Comparison of ENCODE assay signal across 16 cellular contexts in the genomic region with DNA sequence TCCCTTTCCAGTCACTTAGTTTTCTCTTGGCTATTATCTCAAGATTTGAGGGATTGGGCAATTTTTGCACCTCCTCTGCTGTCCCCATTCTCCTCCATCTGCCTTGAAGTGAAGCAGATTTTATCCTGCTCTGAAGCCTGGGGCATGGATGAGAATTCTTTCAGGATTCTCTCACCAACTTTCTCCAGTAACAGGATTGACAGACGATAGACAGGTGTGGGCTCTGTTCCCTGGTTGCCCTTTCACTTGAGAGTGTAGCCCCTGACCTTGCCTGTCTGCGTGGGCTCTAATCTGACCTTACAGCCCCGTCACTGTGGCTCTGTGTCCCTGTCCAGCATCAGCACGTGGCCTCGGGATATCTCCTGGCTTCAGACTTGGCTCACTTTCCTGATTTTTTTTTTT. TPM values are rescaled to one million over a fixed set of nuclear protein-coding genes. Genes with fewer than 3 reads are reported as not detected.
DNase-seq lines count a peak whose midpoint lies in the region; ATAC-seq and TF ChIP-seq lines count a peak whose summit lies in the region.
"Had no signal": no experiment of that assay in that cellular context is flagged by ENCODE, and none has a peak within 500 bp of the region (broad histone marks: within the 10 kb centered on the region; RNA-seq: fewer than 3 reads in every experiment).

No MANE protein-coding gene starts in this region.

- peaks cover 36% of the 10 kb centered on the region for H3K4me1 Mint-ChIP-seq in type B pancreatic cell (ENCODE audit: unreplicated experiment)

- TF ChIP-seq EP300 in SK-N-SH (IDR thresholded peaks at IDR 0.05; ENCODE audit: borderline replicate concordance in 1 of 2, low read depth in 1 of 2, low read length in 1 of 2) = no peak

- H3F3A ChIP-seq in SK-N-SH (replicated peaks; ENCODE audit: insufficient read depth) = no peaks in the 10 kb centered on the region

- no peaks in the 10 kb centered on the region for H3K36me3 ChIP-seq in heart left ventricle
- H3K36me3 ChIP-seq in left ventricle myocardium inferior = no peaks in the 10 kb centered on the region
- H3K36me3 ChIP-seq in SK-N-SH (replicated peaks in 1 of 2; ENCODE audit: control insufficient read depth in 1 of 2, insufficient read depth in 2 of 2, low read length in 1 of 2) = no peaks in the 10 kb centered on the region
- H3K36me3 ChIP-seq in HAP-1 (replicated peaks) = no peaks in the 10 kb centered on the region
- H3K36me3 ChIP-seq: uterus had no signal

- no peaks in the 10 kb centered on the region for H3K27me3 Mint-ChIP-seq in type B pancreatic cell
- H3K27me3 Mint-ChIP-seq: activated CD4-positive, alpha-beta memory T cell treated with anti-CD3 and anti-CD28 coated beads for 36 hours; activated naive CD8-positive, alpha-beta T cell treated with anti-CD3 and anti-CD28 coated beads, Interleukin-2, amount 10 ng/mL, durations not matched to agents 7 days and 5 days; activated T-cell treated with anti-CD3 and anti-CD28 coated beads, Interleukin-2, amount 50 U/mL, for 24 hours had no signal

- H3K9me3 ChIP-seq in heart left ventricle (peaks cover 0 to 30% (median 11%) of the 10 kb centered on the region in 12 donors), left ventricle myocardium inferior (replicated peaks) (peaks cover 27% of the 10 kb centered on the region), SK-N-SH (peaks cover 13% of the 10 kb centered on the region; the same call in 1 of the 2 replicates), HAP-1 (no peaks in the 10 kb centered on the region)

- H2AFZ ChIP-seq in SK-N-SH (ENCODE audit: low read depth) = no peak overlapping the region

- DNase-seq in heart left ventricle (peak in 2 of 5 donors; percentile 15 to 29), left ventricle myocardium inferior (no peak), SK-N-SH (peak; percentile 41), left lobe of liver (ENCODE audit: low spot score) (no peak), type B pancreatic cell (ENCODE audit: extremely low spot score, unreplicated experiment) (no peak), NCI-H226 (no peak), HAP-1 (ENCODE audit: low spot score in 2 of 2) (no peak), HuH-7 (ENCODE audit: low spot score) (no peak)
- DNase-seq: activated naive CD8-positive, alpha-beta T cell treated with anti-CD3 and anti-CD28 coated beads, Interleukin-2, amount 10 ng/mL, durations not matched to agents 7 days and 5 days; activated T-cell treated with anti-CD3 and anti-CD28 coated beads, Interleukin-2, amount 50 U/mL, for 24 hours; NCI-H2081; NCI-H510A; PC-3; stimulated activated naive CD4-positive, alpha-beta T cell treated with Interleukin-2 at 50 U/mL for 16 hours; uterus had no signal

- ATAC-seq in heart left ventricle = peak; percentile 58 to 71 (median 64)
- peak; percentile 48 for ATAC-seq in left lobe of liver

- H3K27ac Mint-ChIP-seq in type B pancreatic cell = peak overlapping the region; percentile 71
- H3K27ac Mint-ChIP-seq: activated CD4-positive, alpha-beta memory T cell treated with anti-CD3 and anti-CD28 coated beads for 36 hours; activated naive CD8-positive, alpha-beta T cell treated with anti-CD3 and anti-CD28 coated beads, Interleukin-2, amount 10 ng/mL, durations not matched to agents 7 days and 5 days; activated T-cell treated with anti-CD3 and anti-CD28 coated beads, Interleukin-2, amount 50 U/mL, for 24 hours had no signal

- TF ChIP-seq POLR2A in heart left ventricle (IDR thresholded peaks at IDR 0.05) = no peak

- H3K27ac ChIP-seq in heart left ventricle = no peak overlapping the region
- H3K27ac ChIP-seq in left ventricle myocardium inferior (replicated peaks) = no peak overlapping the region
- no peak overlapping the region for H3K27ac ChIP-seq in SK-N-SH (ENCODE audit: low read depth in 2 of 2, low read length in 1 of 2)
- H3K27ac ChIP-seq: uterus had no signal

- POLR2A ChIA-PET in SK-N-SH (lab: Yijun Ruan, JAX) = no interaction called here

- H3K4me3 ChIP-seq in heart left ventricle (no peak overlapping the region), left ventricle myocardium inferior (no peak overlapping the region), SK-N-SH (ENCODE audit: low read depth in 2 of 2, low read length in 1 of 2) (no peak overlapping the region), HAP-1 (no peak overlapping the region)
- H3K4me3 ChIP-seq: uterus had no signal

- WGBS in heart left ventricle, 4 donors = 19 to 28% (median 21%) methylated on average over 5 of the region's 5 CpGs
- WGBS in SK-N-SH (ENCODE audit: low lambda C conversion rate) = 57% methylated on average over 5 of the region's 5 CpGs

- H3K9me3 Mint-ChIP-seq in type B pancreatic cell = peaks cover 4% of the 10 kb centered on the region

- peaks cover 60% of the 10 kb centered on the region for H4K20me1 ChIP-seq in SK-N-SH (ENCODE audit: insufficient read depth)

- peaks cover 88% of the 10 kb centered on the region for H3K79me2 ChIP-seq in SK-N-SH (ENCODE audit: insufficient read depth)

- no peak for TF ChIP-seq RAD21 in SK-N-SH (IDR thresholded peaks at IDR 0.05; ENCODE audit: low read length)

- intact Hi-C loops in heart left ventricle (cut with DNase I) (no loop called here), left ventricle myocardium inferior (cut with micrococcal nuclease) (no loop called here)

- H3K4me2 ChIP-seq in SK-N-SH = no peak overlapping the region

- peak overlapping the region; percentile 8 for H3K4me3 Mint-ChIP-seq in type B pancreatic cell
- H3K4me3 Mint-ChIP-seq: activated CD4-positive, alpha-beta memory T cell treated with anti-CD3 and anti-CD28 coated beads for 36 hours; activated naive CD8-positive, alpha-beta T cell treated with anti-CD3 and anti-CD28 coated beads, Interleukin-2, amount 10 ng/mL, durations not matched to agents 7 days and 5 days; activated T-cell treated with anti-CD3 and anti-CD28 coated beads, Interleukin-2, amount 50 U/mL, for 24 hours had no signal

- peaks cover 14% of the 10 kb centered on the region for H3K36me3 Mint-ChIP-seq in type B pancreatic cell

- TF ChIP-seq CTCF in heart left ventricle (IDR thresholded peaks at IDR 0.05) (no peak), left ventricle myocardium inferior (IDR thresholded peaks at IDR 0.05; ENCODE audit: borderline replicate concordance) (no peak), SK-N-SH (IDR thresholded peaks at IDR 0.05) (no peak), type B pancreatic cell (conservative IDR thresholded peaks at IDR 0.05) (no peak)

- H3K9ac ChIP-seq in SK-N-SH = no peak overlapping the region

- in situ Hi-C loops in HAP-1 (cut with MboI; ENCODE audit: low sequenced_read_pairs) = no loop called here

- CTCF ChIA-PET in SK-N-SH (lab: Yijun Ruan, JAX) = interaction anchor here (1.0 to 1.4 kb wide), 2 partner anchors 13 to 16 kb away, joined by 3 read pairs; no protein-coding TSS in a partner anchor

- H3K9me2 ChIP-seq in SK-N-SH = no peaks in the 10 kb centered on the region

- H3K27me3 ChIP-seq in heart left ventricle (no peaks in the 10 kb centered on the region), left ventricle myocardium inferior (ENCODE audit: low read depth) (no peaks in the 10 kb centered on the region), SK-N-SH (ENCODE audit: insufficient read depth) (no peaks in the 10 kb centered on the region), HAP-1 (ENCODE audit: low read depth) (no peaks in the 10 kb centered on the region)
- H3K27me3 ChIP-seq: uterus had no signal

- H3K4me1 ChIP-seq in heart left ventricle (peaks cover 0 to 47% (median 26%) of the 10 kb centered on the region in 12 donors), left ventricle myocardium inferior (peaks cover 57% of the 10 kb centered on the region), SK-N-SH (ENCODE audit: control insufficient read depth in 1 of 2, insufficient read depth in 2 of 2, low read depth in 1 of 2, low read length in 1 of 2) (peaks cover 0 to 18% of the 10 kb centered on the region in 2 experiments; a peak in 3 of 4 replicates), HAP-1 (peaks cover 11% of the 10 kb centered on the region)
- H3K4me1 ChIP-seq: uterus had no signal

TF ChIP-seq in SK-N-SH, 30 proteins besides CTCF, POLR2A, EP300 and RAD21:
- TF ChIP-seq REST (IDR thresholded peaks at IDR 0.05; ENCODE audit: low read depth, low read length) (peak; percentile 73; the same call in 1 of the 2 replicates), GABPA (IDR thresholded peaks at IDR 0.05; ENCODE audit: low read depth) (no peak), MXI1 (IDR thresholded peaks at IDR 0.05; ENCODE audit: low read depth, low read length) (peak; percentile 29; the same call in 1 of the 2 replicates)

RNA-seq across cellular contexts. Expression of gene CDYL, which starts 27.1 kb away (rescaled TPM):
- total RNA-seq in heart left ventricle (10 to 100 TPM; 14.6 to 45.2 (median 31.4) TPM), left ventricle myocardium inferior (27.7 TPM), left lobe of liver (11.8 TPM), type B pancreatic cell (ENCODE audit: low replicate concordance) (74.1 and 82.2 TPM in 2 replicates)
- polyA plus RNA-seq in heart left ventricle (10 to 100 TPM in 1 of 2 donors, 1 to 10 TPM in 1; 4.3 to 19.5 TPM), SK-N-SH (2012; rRNA removed) (13.3 and 14.3 TPM in 2 replicates)
- 16.0 and 16.6 TPM in 2 replicates for polyA plus RNA-seq in SK-N-SH (2012; cell fraction: cytosol; rRNA removed)
- 12.9 and 16.3 TPM in 2 replicates for polyA plus RNA-seq in SK-N-SH (2012; cell fraction: nucleus; rRNA removed)
